1 cellular context compared by ENCODE assay signal in the genomic region with DNA sequence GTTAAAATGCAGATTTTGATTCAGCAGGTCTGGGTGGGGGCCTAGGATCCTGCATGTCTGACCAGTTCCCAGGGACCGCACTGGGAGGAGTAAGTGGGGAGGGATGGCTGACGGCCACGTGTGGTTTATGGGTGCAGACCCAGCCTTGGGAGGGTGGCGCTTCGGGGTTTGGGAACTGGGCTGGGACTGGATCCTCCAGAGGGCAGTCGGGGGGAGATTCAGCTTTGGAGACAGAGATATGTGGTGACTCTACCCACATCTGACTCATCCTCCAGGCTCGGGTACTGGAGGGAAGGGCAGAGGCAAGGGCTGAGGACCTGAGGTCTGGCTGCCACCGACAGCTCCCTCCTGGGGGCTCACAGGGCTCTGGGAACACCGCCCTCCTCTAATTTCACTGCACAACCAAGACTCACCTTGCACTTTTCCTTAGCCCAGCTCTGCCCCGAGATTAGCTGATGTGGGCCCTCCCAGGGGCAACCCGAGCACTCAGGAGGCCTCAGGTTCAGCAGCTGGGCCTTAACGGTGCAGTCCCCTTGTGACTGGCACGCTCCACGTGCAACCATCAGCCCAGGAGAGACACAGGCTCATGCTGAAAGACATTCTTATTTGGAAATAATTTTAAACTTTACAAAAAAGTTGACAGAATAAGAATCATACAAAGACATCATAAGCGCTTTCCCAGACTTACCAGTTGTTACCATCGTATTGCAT.
TF ChIP-seq lines count a peak whose summit lies in the region.

No MANE protein-coding gene starts in this region.

TF ChIP-seq in GM23338, 12 proteins besides CTCF, POLR2A, EP300 and RAD21 (continued from another document):
- TF ChIP-seq ZNF462 (CRISPR knock-in tag; IDR thresholded peaks at IDR 0.05) (no peak), NANOG (IDR thresholded peaks at IDR 0.05; ENCODE audit: borderline replicate concordance) (no peak), EZH2phosphoT487 (IDR thresholded peaks at IDR 0.05; ENCODE audit: unreplicated experiment) (no peak), EZH2 (IDR thresholded peaks at IDR 0.05; ENCODE audit: low read depth, unreplicated experiment) (no peak), ZNF114 (CRISPR knock-in tag; IDR thresholded peaks at IDR 0.05) (no peak), REST (IDR thresholded peaks at IDR 0.05; ENCODE audit: unreplicated experiment) (no peak), JUNB (IDR thresholded peaks at IDR 0.05; ENCODE audit: unreplicated experiment) (no peak), STAT1 (IDR thresholded peaks at IDR 0.05; ENCODE audit: unreplicated experiment) (no peak)
- TF ChIP-seq, protein P1, sequence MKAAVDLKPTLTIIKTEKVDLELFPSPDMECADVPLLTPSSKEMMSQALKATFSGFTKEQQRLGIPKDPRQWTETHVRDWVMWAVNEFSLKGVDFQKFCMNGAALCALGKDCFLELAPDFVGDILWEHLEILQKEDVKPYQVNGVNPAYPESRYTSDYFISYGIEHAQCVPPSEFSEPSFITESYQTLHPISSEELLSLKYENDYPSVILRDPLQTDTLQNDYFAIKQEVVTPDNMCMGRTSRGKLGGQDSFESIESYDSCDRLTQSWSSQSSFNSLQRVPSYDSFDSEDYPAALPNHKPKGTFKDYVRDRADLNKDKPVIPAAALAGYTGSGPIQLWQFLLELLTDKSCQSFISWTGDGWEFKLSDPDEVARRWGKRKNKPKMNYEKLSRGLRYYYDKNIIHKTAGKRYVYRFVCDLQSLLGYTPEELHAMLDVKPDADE (IDR thresholded peaks at IDR 0.05) = no peak
